In genomic region chr4:105061136-105061696, GRCh38 we compare ENCODE assay signal across 8 cellular contexts.
DNase-seq lines count a peak whose midpoint lies in the region; ATAC-seq and TF ChIP-seq lines count a peak whose summit lies in the region.

No MANE protein-coding gene starts in this region.

- in situ Hi-C loops in SK-MEL-5 (cut with HindIII; ENCODE audit: low pct_unique_long_range_greater_than_20kb, low sequenced_read_pairs) = no loop called here

- H4K20me1 ChIP-seq in BLaER1 = no peaks in the 10 kb centered on the region

- ATAC-seq in GM19043 (IDR thresholded peaks at IDR 0.05; ENCODE audit: low read depth, unreplicated experiment) (peak; percentile 30), HG03280 (IDR thresholded peaks at IDR 0.05; ENCODE audit: unreplicated experiment) (peak; percentile 38), natural killer cell (peak; percentile 74 to 82 (median 79))

- no peaks in the 10 kb centered on the region for H3K27me3 Mint-ChIP-seq in natural killer cell (ENCODE audit: low read depth in 2 of 2)

- intact Hi-C loops in natural killer cell (cut with micrococcal nuclease) = loop anchor here (2.0 kb wide), 1 partner anchor 164 kb away; no protein-coding TSS in a partner anchor

- H3K4me3 Mint-ChIP-seq in natural killer cell = no peak overlapping the region

- no peaks in the 10 kb centered on the region for H3K9me3 Mint-ChIP-seq in natural killer cell

- H3K36me3 ChIP-seq in BLaER1 = no peaks in the 10 kb centered on the region

- H3K9ac ChIP-seq in BLaER1 = no peak overlapping the region

- DNase-seq in SK-MEL-5 (ENCODE audit: low read depth, low spot score) (peak; percentile 15), caudate nucleus (lab: John Stamatoyannopoulos, UW) (no peak), natural killer cell (no peak), SHP77 (lab: John Stamatoyannopoulos, UW) (no peak), HCEC 1CT (no peak)

- peaks cover 17% of the 10 kb centered on the region in 2 donors for H3K4me1 Mint-ChIP-seq in natural killer cell

- H3K4me2 ChIP-seq in BLaER1 = peak overlapping the region; percentile 50

- H3K9me3 ChIP-seq in BLaER1 = no peaks in the 10 kb centered on the region

- no peaks in the 10 kb centered on the region for H3K36me3 Mint-ChIP-seq in natural killer cell

- peaks cover 19% of the 10 kb centered on the region for H3K4me1 ChIP-seq in BLaER1

- no peak for TF ChIP-seq CTCF in natural killer cell (IDR thresholded peaks at IDR 0.05)

- H3K27ac ChIP-seq in BLaER1 (no peak overlapping the region), caudate nucleus (ENCODE audit: low read depth, low read length) (peak overlapping the region; percentile 28)

- peak overlapping the region in 1 of 2 donors; percentile 90 for H3K27ac Mint-ChIP-seq in natural killer cell

- no peak overlapping the region for H3K4me3 ChIP-seq in BLaER1

- no peaks in the 10 kb centered on the region for H3K27me3 ChIP-seq in BLaER1
